1 cellular context compared by ENCODE assay signal in genomic region chr7:28808786-28809533, GRCh38.
TF ChIP-seq lines count a peak whose summit lies in the region.

No MANE protein-coding gene starts in this region.

TF ChIP-seq in HepG2, 621 proteins besides CTCF, POLR2A, EP300 and RAD21 (continued from another document):
- TF ChIP-seq ZBTB26 (CRISPR knock-in tag; IDR thresholded peaks at IDR 0.05; ENCODE audit: borderline replicate concordance) (no peak), FLYWCH1 (CRISPR knock-in tag; IDR thresholded peaks at IDR 0.05) (no peak), HNRNPL (IDR thresholded peaks at IDR 0.05; ENCODE audit: low read depth, low read length) (no peak), RARA (CRISPR knock-in tag; IDR thresholded peaks at IDR 0.05) (no peak), ZKSCAN8 (CRISPR knock-in tag; IDR thresholded peaks at IDR 0.05; ENCODE audit: borderline replicate concordance) (no peak)
